8 cellular contexts compared by ENCODE assay signal in genomic region chr5:759111-759741, GRCh38. TPM values are rescaled to one million over a fixed set of nuclear protein-coding genes. Genes with fewer than 3 reads are reported as not detected.
A peak's percentile ranks its signal among the peaks of the same experiment; 100 is the strongest.
DNase-seq lines count a peak whose midpoint lies in the region; ATAC-seq and TF ChIP-seq lines count a peak whose summit lies in the region.

No MANE protein-coding gene starts in this region.

- peak overlapping the region; percentile 18 for H3K4me3 ChIP-seq in CD4-positive, CD25-positive, alpha-beta regulatory T cell (ENCODE audit: low read depth, low read length)
- peak overlapping the region; percentile 41 to 65 for H3K4me3 ChIP-seq in mucosa of rectum (ENCODE audit: low read length in 2 of 2)

- no peaks in the 10 kb centered on the region for H3K36me3 Mint-ChIP-seq in CD4-positive, CD25-positive, alpha-beta regulatory T cell

- peak overlapping the region; percentile 60 to 85 (median 68) for H3K4me3 Mint-ChIP-seq in CD4-positive, CD25-positive, alpha-beta regulatory T cell

- no peaks in the 10 kb centered on the region for H3K36me3 ChIP-seq in CD4-positive, CD25-positive, alpha-beta regulatory T cell (ENCODE audit: control insufficient read depth, insufficient read depth, low read length)
- peaks cover 0 to 2% of the 10 kb centered on the region in 2 donors for H3K36me3 ChIP-seq in mucosa of rectum (ENCODE audit: control insufficient read depth in 2 of 2, insufficient read depth in 2 of 2, low read length in 2 of 2)

- peaks cover 7 to 12% (median 9%) of the 10 kb centered on the region in 4 donors for H3K4me1 Mint-ChIP-seq in CD4-positive, CD25-positive, alpha-beta regulatory T cell

- H3K27me3 Mint-ChIP-seq in CD4-positive, CD25-positive, alpha-beta regulatory T cell = no peaks in the 10 kb centered on the region

- no peak for TF ChIP-seq POLR2A in GM18505 (IDR thresholded peaks at IDR 0.05; ENCODE audit: borderline replicate concordance, extremely low read depth, insufficient read depth, insufficient read length)

- peak overlapping the region; percentile 41 for H3K27ac ChIP-seq in CD4-positive, CD25-positive, alpha-beta regulatory T cell (ENCODE audit: insufficient read depth, low read length, poor library complexity, severe bottlenecking)
- H3K27ac ChIP-seq in mucosa of rectum (ENCODE audit: low read depth in 2 of 2, low read length in 2 of 2) = peak overlapping the region; percentile 65 to 73

- no peaks in the 10 kb centered on the region for H3K9me3 Mint-ChIP-seq in CD4-positive, CD25-positive, alpha-beta regulatory T cell

- peak; percentile 44 to 46 for ATAC-seq in CD4-positive, CD25-positive, alpha-beta regulatory T cell (ENCODE audit: low read depth in 2 of 2)
- no peak for ATAC-seq in GM18505 (IDR thresholded peaks at IDR 0.05; ENCODE audit: unreplicated experiment)

- peak overlapping the region; percentile 8 to 85 (median 76) for H3K27ac Mint-ChIP-seq in CD4-positive, CD25-positive, alpha-beta regulatory T cell

- no peaks in the 10 kb centered on the region for H3K27me3 ChIP-seq in CD4-positive, CD25-positive, alpha-beta regulatory T cell (ENCODE audit: control insufficient read depth, insufficient read depth, low read length)
- no peaks in the 10 kb centered on the region for H3K27me3 ChIP-seq in mucosa of rectum (ENCODE audit: control insufficient read depth in 2 of 2, insufficient read depth in 2 of 2, low read length in 2 of 2)

- no peaks in the 10 kb centered on the region for H3K9me3 ChIP-seq in CD4-positive, CD25-positive, alpha-beta regulatory T cell (ENCODE audit: control insufficient read depth in 2 of 2, low read length in 2 of 2)
- H3K9me3 ChIP-seq in mucosa of rectum (ENCODE audit: control insufficient read depth in 2 of 2, low read length in 2 of 2) = no peaks in the 10 kb centered on the region

- peak overlapping the region in 1 of 2 donors; percentile 51 for H3K9ac ChIP-seq in mucosa of rectum (ENCODE audit: low read depth in 1 of 2, low read length in 2 of 2)

- peak in 2 of 3 donors; percentile 42 to 54 for DNase-seq in CD4-positive, CD25-positive, alpha-beta regulatory T cell
- DNase-seq in NCI-H748 treated with DMSO at 0.1 percent for 48 hours (lab: John Stamatoyannopoulos, UW) (peak; percentile 97), kidney tubule cell (ENCODE audit: low spot score) (no peak), glomerular visceral epithelial cell (ENCODE audit: extremely low spot score) (no peak), cerebellum (ENCODE audit: low spot score) (no peak)
- peak; percentile 91 for DNase-seq in central memory CD4-positive, alpha-beta T cell

- peaks cover 25% of the 10 kb centered on the region for H3K4me1 ChIP-seq in CD4-positive, CD25-positive, alpha-beta regulatory T cell (ENCODE audit: control insufficient read depth, insufficient read depth, low read length, poor library complexity, severe bottlenecking)
- H3K4me1 ChIP-seq in mucosa of rectum (ENCODE audit: control insufficient read depth in 2 of 2, insufficient read depth in 2 of 2, low read length in 2 of 2) = peaks cover 34 to 37% of the 10 kb centered on the region in 2 donors

RNA-seq across cellular contexts. Expression of gene ZDHHC11B, which starts 25.3 kb away (rescaled TPM):
- total RNA-seq in CD4-positive, CD25-positive, alpha-beta regulatory T cell = 17.7 TPM
- polyA plus RNA-seq in CD4-positive, CD25-positive, alpha-beta regulatory T cell = not detected
- 7.3 TPM for total RNA-seq in cerebellum

Comparison
In these comparisons a context has a peak if more than half of its experiments do, and no peak if none do; other contexts are left out.
1. DNase-seq: peak in CD4-positive, CD25-positive, alpha-beta regulatory T cell (2 of 3), NCI-H748 treated with DMSO at 0.1 percent for 48 hours (single experiment) and central memory CD4-positive, alpha-beta T cell (single experiment); none in kidney tubule cell (single experiment), glomerular visceral epithelial cell (single experiment) and cerebellum (single experiment).